In the genomic region with DNA sequence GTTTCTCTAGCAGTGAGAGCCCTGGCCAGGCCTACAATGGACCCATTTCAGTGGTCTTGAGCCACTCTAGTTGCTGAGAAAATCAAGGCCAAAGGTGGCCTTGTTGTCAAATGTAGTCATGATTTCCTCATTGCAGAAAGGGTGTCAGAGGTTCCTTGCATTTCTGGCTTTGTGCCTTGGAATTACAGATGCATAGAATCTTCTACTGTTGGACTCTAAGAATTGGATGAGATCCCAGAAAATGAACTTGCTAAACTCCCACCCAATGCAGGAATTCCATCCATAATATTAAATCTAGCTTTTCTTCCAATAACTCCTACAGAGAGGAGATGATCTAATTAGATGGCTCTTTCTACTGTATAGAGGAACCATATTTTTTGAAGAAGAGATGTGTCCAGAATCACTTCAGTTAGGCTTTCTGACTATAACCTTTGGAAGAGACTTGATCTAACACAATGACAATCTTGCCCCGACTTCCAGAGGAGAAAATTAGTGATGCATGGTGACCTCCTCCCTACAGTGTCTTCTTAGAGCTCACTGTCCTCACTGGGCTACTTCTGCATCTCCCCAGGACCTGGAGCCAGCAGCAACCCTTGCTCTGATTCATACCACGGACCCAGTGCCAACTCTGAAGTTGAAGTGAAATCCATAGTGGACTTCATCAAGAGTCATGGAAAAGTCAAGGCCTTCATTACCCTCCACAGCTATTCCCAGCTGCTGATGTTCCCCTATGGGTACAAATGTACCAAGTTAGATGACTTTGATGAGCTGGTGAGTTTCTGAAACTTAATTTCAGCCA, we compare ENCODE assay signal across 18 cellular contexts. TPM values are rescaled to one million over a fixed set of nuclear protein-coding genes. Genes with fewer than 3 reads are reported as not detected.
DNase-seq lines count a peak whose midpoint lies in the region; ATAC-seq, FAIRE-seq and TF ChIP-seq lines count a peak whose summit lies in the region.
"Had no signal": no experiment of that assay in that cellular context is flagged by ENCODE, and none has a peak within 500 bp of the region (broad histone marks: within the 10 kb centered on the region; RNA-seq: fewer than 3 reads in every experiment).

No MANE protein-coding gene starts in this region.

- H3K27me3 ChIP-seq in HCT116 (ENCODE audit: insufficient read depth, low read length) (no peaks in the 10 kb centered on the region), SK-N-SH (ENCODE audit: insufficient read depth) (no peaks in the 10 kb centered on the region), fibroblast of lung (ENCODE audit: control insufficient read depth, insufficient read depth, low read length) (no peaks in the 10 kb centered on the region), pancreas (no peaks in the 10 kb centered on the region), suprapubic skin (no peaks in the 10 kb centered on the region)

- H3K27ac ChIP-seq in HCT116 (ENCODE audit: low read depth, low read length) (no peak overlapping the region), SK-N-SH (ENCODE audit: low read depth in 2 of 2, low read length in 1 of 2) (peak overlapping the region in 1 of 2 experiments; percentile 45; a peak in 1 of 4 replicates), fibroblast of lung (ENCODE audit: insufficient read depth, low read length) (no peak overlapping the region), pancreas (peak overlapping the region in 2 of 4 donors; percentile 67 to 71), suprapubic skin (no peak overlapping the region)
- H3K27ac ChIP-seq: VCaP had no signal

- WGBS in SK-N-SH (ENCODE audit: low lambda C conversion rate): 71% methylated on average over 2 of the region's 2 CpGs
- WGBS in pancreas, 2 donors: 33 to 35% methylated on average over 2 of the region's 2 CpGs
- 79% methylated on average over 2 of the region's 2 CpGs for WGBS in suprapubic skin

- ATAC-seq in HCT116: no peak
- peak; percentile 2 to 4 (median 4) for ATAC-seq in pancreas
- ATAC-seq in GM21723 (IDR thresholded peaks at IDR 0.05; ENCODE audit: unreplicated experiment): no peak

- peaks cover 0 to 7% of the 10 kb centered on the region in 2 experiments; a peak in 1 of 4 replicates for H3K4me1 ChIP-seq in HCT116 (ENCODE audit: control insufficient read depth in 1 of 2, insufficient read depth in 2 of 2, low read length in 2 of 2)
- H3K4me1 ChIP-seq in SK-N-SH (ENCODE audit: control insufficient read depth in 1 of 2, insufficient read depth in 2 of 2, low read depth in 1 of 2, low read length in 1 of 2): peaks cover 3 to 13% of the 10 kb centered on the region in 2 experiments; a peak in 3 of 4 replicates
- H3K4me1 ChIP-seq in fibroblast of lung (ENCODE audit: control insufficient read depth, extremely low read depth, insufficient read depth, low read length): peaks cover 16% of the 10 kb centered on the region
- peaks cover 25 to 51% (median 28%) of the 10 kb centered on the region in 3 donors for H3K4me1 ChIP-seq in pancreas
- H3K4me1 ChIP-seq in suprapubic skin: peaks cover 29% of the 10 kb centered on the region

- H3K79me2 ChIP-seq in HCT116 (ENCODE audit: insufficient read depth, low read length) (no peaks in the 10 kb centered on the region), SK-N-SH (ENCODE audit: insufficient read depth) (no peaks in the 10 kb centered on the region), fibroblast of lung (ENCODE audit: control insufficient read depth, insufficient read depth, low read length) (no peaks in the 10 kb centered on the region)

- BruUV-seq in HCT116 (replicated peaks; lab: Mats Ljungman, UMichigan): no TSS peak

- no peaks in the 10 kb centered on the region for H3K9me3 ChIP-seq in HCT116 (ENCODE audit: control insufficient read depth in 1 of 2, insufficient read depth in 1 of 2, low read depth in 1 of 2, low read length in 2 of 2)
- H3K9me3 ChIP-seq in SK-N-SH: no peaks in the 10 kb centered on the region
- H3K9me3 ChIP-seq in fibroblast of lung (ENCODE audit: control insufficient read depth, insufficient read depth, low read depth, low read length): no peaks in the 10 kb centered on the region
- H3K9me3 ChIP-seq in pancreas: no peaks in the 10 kb centered on the region
- H3K9me3 ChIP-seq in suprapubic skin: no peaks in the 10 kb centered on the region

- TF ChIP-seq EP300 in SK-N-SH (IDR thresholded peaks at IDR 0.05; ENCODE audit: borderline replicate concordance in 1 of 2, low read depth in 1 of 2, low read length in 1 of 2) (no peak), suprapubic skin (IDR thresholded peaks at IDR 0.05) (no peak)

- TF ChIP-seq POLR2A in HCT116 (IDR thresholded peaks at IDR 0.05; ENCODE audit: borderline replicate concordance, extremely low read depth, insufficient read depth, insufficient read length) (no peak), suprapubic skin (IDR thresholded peaks at IDR 0.05) (no peak)

- FAIRE-seq in pancreas (lab: Jason Lieb, UNC): no peak

- H2AFZ ChIP-seq in HCT116 (ENCODE audit: low read depth, low read length, poor library complexity, severe bottlenecking) (peak overlapping the region; percentile 95), SK-N-SH (ENCODE audit: low read depth) (no peak overlapping the region), fibroblast of lung (ENCODE audit: low read length) (no peak overlapping the region)

- H3K36me3 ChIP-seq in HCT116 (ENCODE audit: control insufficient read depth in 1 of 2, insufficient read depth in 2 of 2, low read length in 2 of 2) (no peaks in the 10 kb centered on the region), SK-N-SH (replicated peaks in 1 of 2; ENCODE audit: control insufficient read depth in 1 of 2, insufficient read depth in 2 of 2, low read length in 1 of 2) (no peaks in the 10 kb centered on the region), fibroblast of lung (ENCODE audit: control insufficient read depth, insufficient read depth, low read length) (no peaks in the 10 kb centered on the region), pancreas (peaks cover 0 to 45% (median 14%) of the 10 kb centered on the region in 3 donors), suprapubic skin (no peaks in the 10 kb centered on the region)

- no peak overlapping the region for H3K9ac ChIP-seq in HCT116 (ENCODE audit: low read length)
- no peak overlapping the region for H3K9ac ChIP-seq in SK-N-SH
- H3K9ac ChIP-seq in fibroblast of lung (ENCODE audit: insufficient read depth, low read length): no peak overlapping the region

- H3K4me3 ChIP-seq in HCT116 (replicated peaks in 1 of 2; ENCODE audit: low read depth in 1 of 2, low read length in 2 of 2) (no peak overlapping the region), SK-N-SH (ENCODE audit: low read depth in 2 of 2, low read length in 1 of 2) (no peak overlapping the region), fibroblast of lung (replicated peaks in 1 of 4; ENCODE audit: control extremely low read depth in 1 of 4, insufficient read depth in 1 of 4, low read depth in 3 of 4, low read length in 4 of 4) (no peak overlapping the region), pancreas (peak overlapping the region in 1 of 4 donors; percentile 4), suprapubic skin (no peak overlapping the region)

- intact Hi-C loops in HCT116 (cut with micrococcal nuclease): loop anchor here (10.0 kb wide), 1 partner anchor 206 kb away; no protein-coding TSS in a partner anchor
- intact Hi-C loops in pancreas (cut with DNase I): loop anchor here in 1 of 3 donors (5.0 kb wide), 1 partner anchor 108 kb away; no protein-coding TSS in a partner anchor
- intact Hi-C loops in cardiac septum (cut with DNase I): loop anchor here (5.0 to 10.0 kb wide), 2 partner anchors 73 to 166 kb away; partner anchors contain the start of gene CEP41

- H4K20me1 ChIP-seq in HCT116 (ENCODE audit: insufficient read depth) (no peaks in the 10 kb centered on the region), SK-N-SH (ENCODE audit: insufficient read depth) (no peaks in the 10 kb centered on the region), fibroblast of lung (ENCODE audit: control insufficient read depth, extremely low read depth, insufficient read depth, low read length) (no peaks in the 10 kb centered on the region)

- POLR2A ChIA-PET in HCT116 (lab: Charles Lee) (interaction anchor here (0.5 kb wide), 1 partner anchor 11 kb away, joined by 3 read pairs; no protein-coding TSS in a partner anchor), SK-N-SH (lab: Yijun Ruan, JAX) (no interaction called here)

- CTCF ChIA-PET in HCT116 (lab: Charles Lee) (no interaction called here), SK-N-SH (lab: Yijun Ruan, JAX) (interaction anchor here (0.7 to 3.7 kb wide), 16 partner anchors 8 to 553 kb away, joined by 3 to 21 read pairs (median 4); partner anchors contain the start of genes CPA4 and KLHDC10)

- H3K9me2 ChIP-seq in HCT116 (ENCODE audit: insufficient read depth) (no peaks in the 10 kb centered on the region), SK-N-SH (no peaks in the 10 kb centered on the region)

- DNase-seq in HCT116 (ENCODE audit: low read depth, low spot score) (no peak), SK-N-SH (no peak), fibroblast of lung (ENCODE audit: low read depth in 2 of 2) (peak; percentile 90 to 99), pancreas (peak in 1 of 6 donors; percentile 58), suprapubic skin (ENCODE audit: low spot score in 2 of 2) (no peak), cerebellum (ENCODE audit: low spot score) (no peak), cardiac septum (ENCODE audit: low spot score) (no peak)
- DNase-seq: activated gamma-delta T cell treated with Interleukin-2 at 50 U/mL for 16 hours; cerebellar nuclear complex; GOT3; NCI-H2081; stimulated activated CD4-positive, alpha-beta T cell treated with anti-CD3 and anti-CD28 coated beads, Interleukin-4, amount 100 ng/mL, for 4 hours; stimulated activated naive CD4-positive, alpha-beta T cell treated with Interleukin-2 at 50 U/mL for 16 hours had no signal

- TF ChIP-seq CTCF in HCT116 (IDR thresholded peaks at IDR 0.05 in 2 of 3, conservative IDR thresholded peaks at IDR 0.05 in 1 of 3; ENCODE audit: borderline replicate concordance in 1 of 3, insufficient read depth in 1 of 3, low read depth in 2 of 3, low read length in 2 of 3) (no peak), SK-N-SH (IDR thresholded peaks at IDR 0.05) (no peak), fibroblast of lung (conservative IDR thresholded peaks at IDR 0.05 in 1 of 2, IDR thresholded peaks at IDR 0.05 in 1 of 2; ENCODE audit: low read depth in 1 of 2, low read length in 2 of 2) (no peak), pancreas (IDR thresholded peaks at IDR 0.05) (no peak), suprapubic skin (IDR thresholded peaks at IDR 0.05) (no peak)

- RAD21 ChIA-PET in HCT116 (lab: Charles Lee; ENCODE audit: low non-redundant PET in 1 of 2, low total read pairs in 2 of 2, uncharacterized antibody in 2 of 2, unreplicated experiment in 2 of 2): no interaction called here

- no peak for TF ChIP-seq RAD21 in HCT116 (IDR thresholded peaks at IDR 0.05; ENCODE audit: low read depth)
- TF ChIP-seq RAD21 in SK-N-SH (IDR thresholded peaks at IDR 0.05; ENCODE audit: low read length): no peak

- H3K4me2 ChIP-seq in HCT116 (ENCODE audit: low read length) (no peak overlapping the region), SK-N-SH (0 out of 2 replicates have a peak overlapping the region, but pooled peaks have one; percentile 4), fibroblast of lung (ENCODE audit: extremely low read depth, insufficient read depth, low read length) (no peak overlapping the region)

- H3F3A ChIP-seq in SK-N-SH (replicated peaks; ENCODE audit: insufficient read depth): no peaks in the 10 kb centered on the region

RNA-seq across cellular contexts. Expression of gene CPA2, which starts 12.4 kb away (rescaled TPM):
- total RNA-seq in HCT116 (2021; ENCODE audit: unreplicated experiment) (1.5 TPM), fibroblast of lung (under 0.01 TPM in 1 of 2 replicates, not detected in the other), pancreas (over 10,000 TPM in 1 of 6 donors, 1,000 to 10,000 TPM in 5; 5,238 to 12,479 (median 6,515) TPM), suprapubic skin (not detected), cerebellum (not detected), cardiac septum (not detected)
- 0.05 TPM in 1 of 2 replicates, not detected in the other for polyA plus RNA-seq in HCT116 (2012)
- polyA plus RNA-seq in SK-N-SH (2012; rRNA removed) (0.03 TPM in 1 of 2 replicates, not detected in the other), fibroblast of lung (0.06 TPM in 1 of 2 replicates, not detected in the other), pancreas (1,000 to 10,000 TPM; 4,251 to 4,591 TPM)
- 0.04 TPM in 1 of 2 replicates, not detected in the other for polyA plus RNA-seq in SK-N-SH (2012; cell fraction: cytosol; rRNA removed)
- 0.05 TPM in 1 of 2 replicates, not detected in the other for polyA plus RNA-seq in SK-N-SH (2012; cell fraction: nucleus; rRNA removed)
- 0.15 TPM in 1 of 2 replicates, not detected in the other for polyA plus RNA-seq in fibroblast of lung (2012)
- not detected in 2 replicates for polyA minus RNA-seq in fibroblast of lung (ENCODE audit: low replicate concordance)
- total RNA-seq: G401, pulmonary artery endothelial cell, SK-MEL-5 had no signal

RNA-seq across cellular contexts. Expression of gene CPA4, which starts 13.9 kb away (rescaled TPM):
- total RNA-seq in HCT116 (2021; ENCODE audit: unreplicated experiment) (38.7 TPM), fibroblast of lung (6.4 and 20.0 TPM in 2 replicates), pancreas (10 to 100 TPM in 1 of 6 donors, 1 to 10 TPM in 5; 4.5 to 12.4 (median 5.9) TPM), suprapubic skin (100 to 1,000 TPM in 1 of 4 donors, 10 to 100 TPM in 3; 68.7 to 116 (median 83.0) TPM), cerebellum (1.00 TPM), cardiac septum (0.16 TPM)
- 12.6 and 21.5 TPM in 2 replicates for polyA plus RNA-seq in HCT116 (2012)
- polyA plus RNA-seq in SK-N-SH (2012; rRNA removed) (176 and 243 TPM in 2 replicates), fibroblast of lung (31.5 and 48.3 TPM in 2 replicates), pancreas (1 to 10 TPM; 6.9 to 8.4 TPM)
- polyA plus RNA-seq in SK-N-SH (2012; cell fraction: cytosol; rRNA removed): 108 and 129 TPM in 2 replicates
- 529 and 562 TPM in 2 replicates for polyA plus RNA-seq in SK-N-SH (2012; cell fraction: nucleus; rRNA removed)
- 18.7 and 31.0 TPM in 2 replicates for polyA plus RNA-seq in fibroblast of lung (2012)
- 37.6 and 39.8 TPM in 2 replicates for polyA minus RNA-seq in fibroblast of lung (ENCODE audit: low replicate concordance)
- total RNA-seq: G401 had no signal

Comparison
In these comparisons a context has a peak if more than half of its experiments do, and no peak if none do; other contexts are left out.
1. ATAC-seq: peak in pancreas (4 of 4); none in HCT116 (single experiment) and GM21723 (single experiment).
2. DNase-seq: peak in fibroblast of lung (2 of 2); none in HCT116 (single experiment), SK-N-SH (single experiment), suprapubic skin (0 of 2), cerebellum (single experiment) and cardiac septum (single experiment).
3. RNA of gene CPA2, which starts 12.4 kb away (total RNA-seq): 5,238 to 12,479 TPM in pancreas; 1.5 TPM in HCT116 (single experiment), not detected in cerebellum (single experiment), not detected in cardiac septum (single experiment), under 0.01 TPM in fibroblast of lung and not detected in suprapubic skin; every median in the first group is over 1,000 times any median in the second.